In genomic region chr1:76861149-76861548, GRCh38 we compare ENCODE assay signal across 8 cellular contexts. TPM values are rescaled to one million over a fixed set of nuclear protein-coding genes. Genes with fewer than 3 reads are reported as not detected.
"Had no signal": no experiment of that assay in that cellular context is flagged by ENCODE, and none has a peak within 500 bp of the region (broad histone marks: within the 10 kb centered on the region; RNA-seq: fewer than 3 reads in every experiment).

No MANE protein-coding gene starts in this region.

- ATAC-seq: HCT116, K562 had no signal

- FAIRE-seq: K562 had no signal

- H3K9ac ChIP-seq: GM23248 had no signal

- H3K36me3 ChIP-seq: HAP-1 had no signal

- DNase-seq: GM23248, GOT3, H7, IMR-90 had no signal

- H3K9me3 ChIP-seq: HAP-1 had no signal

- H3K4me3 ChIP-seq: GM23248, HAP-1, K562 had no signal

- H3K4me1 ChIP-seq: HAP-1 had no signal

- H2AFZ ChIP-seq: GM23248 had no signal

- H3K27ac ChIP-seq: GM23248 had no signal

RNA-seq across cellular contexts. Expression of gene ST6GALNAC5, which starts 6.1 kb away (rescaled TPM):
- total RNA-seq: HT-29 had no signal
